24 cellular contexts compared by ENCODE assay signal in the genomic region with DNA sequence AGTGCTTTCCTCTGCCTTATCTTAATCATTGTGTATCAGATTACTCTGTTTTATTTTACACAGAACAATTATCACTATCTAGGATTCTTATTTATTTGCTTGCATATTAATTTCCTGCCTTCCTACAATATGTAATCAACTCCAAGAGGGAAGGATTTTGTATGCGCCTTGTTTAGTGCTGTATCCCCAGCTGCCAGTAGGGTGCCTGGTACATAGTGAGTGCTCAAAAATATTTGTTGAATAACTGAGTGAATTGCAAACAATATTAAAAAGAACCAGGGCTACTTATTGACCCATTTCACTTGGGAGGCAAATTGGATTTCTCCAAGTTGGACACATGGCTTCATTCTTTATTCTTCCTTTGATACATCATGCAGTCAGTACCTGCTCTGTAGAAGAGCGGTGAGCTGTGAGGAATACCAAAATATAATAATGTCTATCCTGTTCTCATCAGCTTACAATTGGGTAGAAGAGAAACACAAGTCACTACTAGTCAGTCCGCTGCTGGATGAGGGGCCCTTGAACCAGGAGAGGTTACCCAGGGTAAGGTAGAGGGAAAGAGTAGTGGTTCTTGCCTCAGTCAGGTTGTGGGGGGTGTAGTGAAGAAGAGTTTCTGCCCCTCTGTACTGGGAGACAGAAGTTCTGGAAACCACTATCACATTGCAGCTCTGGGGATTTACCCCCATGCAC.
DNase-seq lines count a peak whose midpoint lies in the region; ATAC-seq, FAIRE-seq and TF ChIP-seq lines count a peak whose summit lies in the region.
"Had no signal": no experiment of that assay in that cellular context is flagged by ENCODE, and none has a peak within 500 bp of the region (broad histone marks: within the 10 kb centered on the region; RNA-seq: fewer than 3 reads in every experiment).

No MANE protein-coding gene starts in this region.

- in situ Hi-C loops in astrocyte of the spinal cord (cut with HindIII; ENCODE audit: low sequenced_read_pairs): no loop called here
- in situ Hi-C loops in GM13976 (cut with MboI; ENCODE audit: low sequenced_read_pairs, unreplicated experiment): no loop called here

- FAIRE-seq in D721Med (lab: Jason Lieb, UNC): no peak
- FAIRE-seq: H1, HTR-8/SVneo had no signal

- ATAC-seq in heart left ventricle (peak; percentile 30 to 83 (median 66)), psoas muscle (no peak)
- ATAC-seq: activated CD8-positive, alpha-beta T cell treated with anti-CD3 and anti-CD28 coated beads, Interleukin-2, amount 10 ng/mL, durations not matched to agents 7 days and 5 days; CD8-positive, alpha-beta T cell; esophagus mucosa; right lobe of liver had no signal

- no peaks in the 10 kb centered on the region for H3K79me2 ChIP-seq in ACC112 (ENCODE audit: control insufficient read depth, insufficient read depth, low read length, unreplicated experiment)

- H3K36me3 ChIP-seq in ACC112 (ENCODE audit: insufficient read depth, low read length): no peaks in the 10 kb centered on the region
- no peaks in the 10 kb centered on the region for H3K36me3 ChIP-seq in heart left ventricle
- H3K36me3 ChIP-seq in psoas muscle (ENCODE audit: insufficient read depth in 1 of 2, low read depth in 1 of 2): no peaks in the 10 kb centered on the region
- H3K36me3 ChIP-seq: right lobe of liver, SJSA1, thyroid gland had no signal

- no peak overlapping the region for H3K27ac ChIP-seq in ACC112 (ENCODE audit: low read depth, low read length)
- peak overlapping the region in 4 of 12 donors; percentile 15 to 43 (median 32) for H3K27ac ChIP-seq in heart left ventricle
- H3K27ac ChIP-seq in psoas muscle: no peak overlapping the region
- H3K27ac ChIP-seq: right lobe of liver, SJSA1, thyroid gland had no signal

- no peak for DNase-seq in astrocyte of the spinal cord (ENCODE audit: low read depth, low spot score)
- DNase-seq in heart left ventricle: no peak
- DNase-seq in D721Med (ENCODE audit: insufficient read length, low spot score): no peak
- no peak for DNase-seq in psoas muscle
- DNase-seq in cerebellar nuclear complex (lab: John Stamatoyannopoulos, UW): no peak
- no peak for DNase-seq in GM13976 (ENCODE audit: low spot score)
- DNase-seq: activated CD8-positive, alpha-beta T cell treated with anti-CD3 and anti-CD28 coated beads, Interleukin-2, amount 10 ng/mL, durations not matched to agents 7 days and 5 days; activated naive CD4-positive, alpha-beta T cell treated with anti-CD3 and anti-CD28 coated beads, Interleukin-2, amount 10 ng/mL, durations not matched to agents 7 days and 5 days; activated T-cell treated with anti-CD3 and anti-CD28 coated beads, Interleukin-2, amount 50 U/mL, for 24 hours; CD8-positive, alpha-beta T cell; EL; glutamatergic neuron; NCI-H1048; NCI-H2081 treated with DMSO at 0.1 percent for 48 hours; NCI-H69; right lobe of liver; stimulated activated naive B cell treated with anti-CD40 and anti-IgM and Interleukin-4, amounts not matched to agents 10 μg/mL and 1 μg/mL and 100 μg/mL, for 72 hours; thyroid gland had no signal

- peak overlapping the region; percentile 20 for H2AFZ ChIP-seq in ACC112 (ENCODE audit: low read length, unreplicated experiment)

- H3K9me3 ChIP-seq in heart left ventricle (peaks cover 0 to 4% (median 0%) of the 10 kb centered on the region in 12 donors), psoas muscle (no peaks in the 10 kb centered on the region)
- H3K9me3 ChIP-seq: right lobe of liver, SJSA1, thyroid gland had no signal

- intact Hi-C loops in heart left ventricle (cut with DNase I) (loop anchor here in 5 of 10 donors (5.0 to 10.0 kb wide), 3 partner anchors 134 to 404 kb away; no protein-coding TSS in a partner anchor), psoas muscle (cut with DNase I) (no loop called here)

- H3K4me1 ChIP-seq in ACC112 (ENCODE audit: control insufficient read depth, insufficient read depth, low read length, unreplicated experiment) (peaks cover 21% of the 10 kb centered on the region), heart left ventricle (peaks cover 0 to 19% (median 2%) of the 10 kb centered on the region in 12 donors), psoas muscle (no peaks in the 10 kb centered on the region)
- H3K4me1 ChIP-seq: right lobe of liver, thyroid gland had no signal

- peak; percentile 14; the same call in 1 of the 2 replicates for TF ChIP-seq CTCF in GM12875 (IDR thresholded peaks at IDR 0.05; ENCODE audit: borderline replicate concordance, insufficient read depth, low read depth, low read length)
- peak; percentile 23 for TF ChIP-seq CTCF in astrocyte of the spinal cord (IDR thresholded peaks at IDR 0.05; ENCODE audit: low read depth, low read length)
- TF ChIP-seq CTCF in heart left ventricle (IDR thresholded peaks at IDR 0.05): peak in 2 of 12 donors; percentile 9 to 22
- TF ChIP-seq CTCF in D721Med (IDR thresholded peaks at IDR 0.05; ENCODE audit: insufficient read depth, missing control alignments): no peak
- no peak for TF ChIP-seq CTCF in psoas muscle (IDR thresholded peaks at IDR 0.05)
- no peak for TF ChIP-seq CTCF in GM13976 (IDR thresholded peaks at IDR 0.05; ENCODE audit: borderline replicate concordance, control extremely low read depth, extremely low read depth, insufficient read depth, missing control alignments)

- 64 to 82% (median 76%) methylated on average over 3 of the region's 3 CpGs for WGBS in heart left ventricle, 4 donors
- 84 to 98% (median 95%) methylated on average over 3 of the region's 3 CpGs for WGBS in psoas muscle, 3 donors

- H3K4me3 ChIP-seq in ACC112 (ENCODE audit: low read depth, low read length): no peak overlapping the region
- no peak overlapping the region for H3K4me3 ChIP-seq in GM12875 (ENCODE audit: low read depth, low read length)
- H3K4me3 ChIP-seq in astrocyte of the spinal cord (ENCODE audit: low read depth, low read length): no peak overlapping the region
- no peak overlapping the region for H3K4me3 ChIP-seq in heart left ventricle
- H3K4me3 ChIP-seq in psoas muscle: no peak overlapping the region
- H3K4me3 ChIP-seq: right lobe of liver, SJSA1, thyroid gland had no signal

- no peak for TF ChIP-seq POLR2A in heart left ventricle (IDR thresholded peaks at IDR 0.05)

- no peaks in the 10 kb centered on the region for H3K27me3 ChIP-seq in ACC112 (ENCODE audit: insufficient read depth, low read length)
- no peaks in the 10 kb centered on the region for H3K27me3 ChIP-seq in heart left ventricle
- H3K27me3 ChIP-seq in psoas muscle (ENCODE audit: insufficient read depth in 3 of 3, low read length in 2 of 3): no peaks in the 10 kb centered on the region
- H3K27me3 ChIP-seq: right lobe of liver, SJSA1, thyroid gland had no signal

Comparison
In these comparisons a context has a peak if more than half of its experiments do, and no peak if none do; other contexts are left out.
1. CTCF ChIP-seq: peak in GM12875 (single experiment) and astrocyte of the spinal cord (single experiment); none in D721Med (single experiment), psoas muscle (single experiment) and GM13976 (single experiment).
2. ATAC-seq: peak in heart left ventricle (4 of 4); none in psoas muscle (0 of 4).